In the genomic region with DNA sequence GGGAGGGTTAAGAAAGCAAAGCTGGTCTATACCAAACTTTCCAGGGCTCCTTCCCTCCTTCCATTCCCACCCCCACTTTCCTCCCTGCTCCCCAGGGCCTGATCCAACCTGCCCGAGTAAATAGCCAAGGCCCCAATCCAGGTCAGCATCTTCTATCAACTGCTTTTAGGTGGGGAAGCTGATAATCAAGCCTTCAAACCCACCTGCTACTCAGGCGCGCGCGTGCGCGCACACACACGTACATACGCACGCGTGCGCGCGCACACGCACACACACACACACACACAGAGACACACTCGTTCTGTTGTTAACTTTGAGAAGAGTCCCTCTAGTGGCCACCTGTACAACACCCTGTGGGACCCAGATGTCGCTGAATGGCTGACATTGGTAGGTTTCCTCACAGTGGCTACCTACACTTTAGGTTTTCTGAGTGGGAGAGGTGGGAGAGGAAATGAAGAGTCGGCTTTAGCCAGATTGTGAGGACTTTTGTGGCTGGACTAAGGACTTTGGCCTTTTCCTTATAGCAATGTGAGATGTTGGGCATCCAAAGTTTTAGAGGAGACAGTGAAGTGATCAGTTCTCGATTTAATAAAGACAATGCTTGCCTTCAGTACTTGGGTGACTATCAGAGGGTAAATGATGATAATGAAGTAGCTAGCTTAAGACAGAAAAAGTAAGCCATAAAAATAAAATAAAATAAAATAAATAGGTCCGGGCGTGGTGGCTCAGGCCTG, we compare ENCODE assay signal across 8 cellular contexts. TPM values are rescaled to one million over a fixed set of nuclear protein-coding genes. Genes with fewer than 3 reads are reported as not detected.
DNase-seq lines count a peak whose midpoint lies in the region; ATAC-seq and TF ChIP-seq lines count a peak whose summit lies in the region.

No MANE protein-coding gene starts in this region.

- peaks cover 5 to 6% (median 5%) of the 10 kb centered on the region in 3 donors for H3K4me1 Mint-ChIP-seq in CD8-positive, alpha-beta memory T cell
- peaks cover 4% of the 10 kb centered on the region for H3K4me1 Mint-ChIP-seq in activated CD8-positive, alpha-beta T cell treated with anti-CD3 and anti-CD28 coated beads for 36 hours (ENCODE audit: low read depth)
- peaks cover 7% of the 10 kb centered on the region for H3K4me1 Mint-ChIP-seq in endodermal cell
- H3K4me1 Mint-ChIP-seq in naive thymus-derived CD8-positive, alpha-beta T cell: peaks cover 3 to 9% (median 6%) of the 10 kb centered on the region in 4 donors

- H3K27me3 Mint-ChIP-seq in CD8-positive, alpha-beta memory T cell: peaks cover 4 to 5% of the 10 kb centered on the region in 2 donors
- no peaks in the 10 kb centered on the region for H3K27me3 Mint-ChIP-seq in activated CD8-positive, alpha-beta T cell treated with anti-CD3 and anti-CD28 coated beads for 36 hours
- peaks cover 13% of the 10 kb centered on the region for H3K27me3 Mint-ChIP-seq in endodermal cell (ENCODE audit: insufficient read depth)
- H3K27me3 Mint-ChIP-seq in naive thymus-derived CD8-positive, alpha-beta T cell: peaks cover 0 to 6% (median 5%) of the 10 kb centered on the region in 5 donors

- no peaks in the 10 kb centered on the region for H3K4me1 ChIP-seq in CD8-positive, alpha-beta memory T cell (ENCODE audit: insufficient read depth, low read length)
- H3K4me1 ChIP-seq in endodermal cell (ENCODE audit: control insufficient read depth, insufficient read depth, low read length): no peaks in the 10 kb centered on the region
- no peaks in the 10 kb centered on the region for H3K4me1 ChIP-seq in thoracic aorta (ENCODE audit: control insufficient read depth in 1 of 2, low read depth in 2 of 2)

- H3K9ac ChIP-seq in endodermal cell (ENCODE audit: extremely low read depth, low read length, poor library complexity, severe bottlenecking): no peak overlapping the region

- H3K36me3 Mint-ChIP-seq in CD8-positive, alpha-beta memory T cell: peaks cover 0 to 3% (median 0%) of the 10 kb centered on the region in 3 donors
- no peaks in the 10 kb centered on the region for H3K36me3 Mint-ChIP-seq in activated CD8-positive, alpha-beta T cell treated with anti-CD3 and anti-CD28 coated beads for 36 hours (ENCODE audit: low read depth)
- H3K36me3 Mint-ChIP-seq in endodermal cell (ENCODE audit: low read depth): no peaks in the 10 kb centered on the region
- H3K36me3 Mint-ChIP-seq in naive thymus-derived CD8-positive, alpha-beta T cell: peaks cover 0 to 4% (median 0%) of the 10 kb centered on the region in 3 donors

- no peak overlapping the region for H3K27ac ChIP-seq in CD8-positive, alpha-beta memory T cell (ENCODE audit: low read depth, low read length)
- H3K27ac ChIP-seq in endodermal cell (ENCODE audit: low read depth, low read length) (no peak overlapping the region), thoracic aorta (no peak overlapping the region)

- H3K27me3 ChIP-seq in CD8-positive, alpha-beta memory T cell (ENCODE audit: insufficient read depth, low read length, poor library complexity, severe bottlenecking): no peaks in the 10 kb centered on the region
- H3K27me3 ChIP-seq in endodermal cell (ENCODE audit: control insufficient read depth, insufficient read depth, low read length, poor library complexity, severe bottlenecking) (peaks cover 9% of the 10 kb centered on the region), thoracic aorta (replicated peaks; ENCODE audit: insufficient read depth) (no peaks in the 10 kb centered on the region)

- CTCF ChIA-PET in CD8-positive, alpha-beta memory T cell (lab: Charles Lee): no interaction called here
- CTCF ChIA-PET in activated CD8-positive, alpha-beta T cell treated with anti-CD3 and anti-CD28 coated beads for 36 hours (lab: Charles Lee): interaction anchor here (0.8 to 1.8 kb wide), 8 partner anchors 9 to 397 kb away, joined by 3 to 10 read pairs (median 4); no protein-coding TSS in a partner anchor

- peak; percentile 97 for ATAC-seq in activated CD8-positive, alpha-beta T cell treated with anti-CD3 and anti-CD28 coated beads for 36 hours
- peak; percentile 82 to 83 for ATAC-seq in naive thymus-derived CD8-positive, alpha-beta T cell
- ATAC-seq in thoracic aorta (ENCODE audit: insufficient number of reproducible peaks, low FRiP score, low read depth) (no peak), GM19324 (IDR thresholded peaks at IDR 0.05; ENCODE audit: low FRiP score, unreplicated experiment) (no peak)

- 49 to 57% methylated on average over 3 to 21 of the region's 21 CpGs for WGBS in endodermal cell (ENCODE audit: insufficient coverage in 1 of 2, insufficient read length in 1 of 2), 2 experiments

- POLR2A ChIA-PET in CD8-positive, alpha-beta memory T cell (lab: Charles Lee): no interaction called here
- POLR2A ChIA-PET in activated CD8-positive, alpha-beta T cell treated with anti-CD3 and anti-CD28 coated beads for 36 hours (lab: Charles Lee): interaction anchor here (0.6 kb wide), 1 partner anchor 23 kb away, joined by 3 read pairs; no protein-coding TSS in a partner anchor
- POLR2A ChIA-PET in naive thymus-derived CD8-positive, alpha-beta T cell (lab: Charles Lee): no interaction called here

- no peaks in the 10 kb centered on the region for H3K9me3 ChIP-seq in CD8-positive, alpha-beta memory T cell (ENCODE audit: low read length)
- H3K9me3 ChIP-seq in endodermal cell (ENCODE audit: control insufficient read depth, low read length): no peaks in the 10 kb centered on the region
- no peaks in the 10 kb centered on the region for H3K9me3 ChIP-seq in thoracic aorta

- TF ChIP-seq CTCF in activated CD8-positive, alpha-beta T cell treated with anti-CD3 and anti-CD28 coated beads for 36 hours (IDR thresholded peaks at IDR 0.05): peak; percentile 68
- peak; percentile 93 for TF ChIP-seq CTCF in endodermal cell (conservative IDR thresholded peaks at IDR 0.05)
- peak; percentile 48 for TF ChIP-seq CTCF in thoracic aorta (IDR thresholded peaks at IDR 0.05)

- DNase-seq in CD8-positive, alpha-beta memory T cell: peak in 4 of 5 donors; percentile 23 to 61 (median 50)
- DNase-seq in HCEC 1CT: peak; percentile 24
- DNase-seq in NCI-H2227 treated with DMSO at 0.1 percent for 48 hours (lab: John Stamatoyannopoulos, UW): peak; percentile 57
- DNase-seq in activated CD8-positive, alpha-beta T cell treated with anti-CD3 and anti-CD28 coated beads for 36 hours: peak; percentile 88
- peak; percentile 89 for DNase-seq in endodermal cell
- DNase-seq in naive thymus-derived CD8-positive, alpha-beta T cell: peak in 9 of 10 donors; percentile 13 to 73 (median 41)
- DNase-seq in thoracic aorta (ENCODE audit: low spot score): no peak

- peaks cover 0 to 4% (median 0%) of the 10 kb centered on the region in 5 donors for H3K9me3 Mint-ChIP-seq in CD8-positive, alpha-beta memory T cell
- H3K9me3 Mint-ChIP-seq in activated CD8-positive, alpha-beta T cell treated with anti-CD3 and anti-CD28 coated beads for 36 hours: peaks cover 2% of the 10 kb centered on the region
- H3K9me3 Mint-ChIP-seq in endodermal cell: no peaks in the 10 kb centered on the region
- peaks cover 0 to 13% (median 0%) of the 10 kb centered on the region in 9 donors for H3K9me3 Mint-ChIP-seq in naive thymus-derived CD8-positive, alpha-beta T cell

- no peaks in the 10 kb centered on the region for H3K36me3 ChIP-seq in CD8-positive, alpha-beta memory T cell (ENCODE audit: insufficient read depth, low read length)
- no peaks in the 10 kb centered on the region for H3K36me3 ChIP-seq in endodermal cell (ENCODE audit: control insufficient read depth, insufficient read depth, low read length)
- no peaks in the 10 kb centered on the region for H3K36me3 ChIP-seq in thoracic aorta

- peak overlapping the region; percentile 34 for H3K4me3 ChIP-seq in CD8-positive, alpha-beta memory T cell (ENCODE audit: low read length)
- no peak overlapping the region for H3K4me3 ChIP-seq in endodermal cell (ENCODE audit: low read length)
- no peak overlapping the region for H3K4me3 ChIP-seq in thoracic aorta

- intact Hi-C loops in activated CD8-positive, alpha-beta T cell treated with anti-CD3 and anti-CD28 coated beads for 36 hours (cut with micrococcal nuclease): no loop called here

- peak overlapping the region; percentile 31 to 92 (median 79) for H3K4me3 Mint-ChIP-seq in CD8-positive, alpha-beta memory T cell
- peak overlapping the region; percentile 66 for H3K4me3 Mint-ChIP-seq in activated CD8-positive, alpha-beta T cell treated with anti-CD3 and anti-CD28 coated beads for 36 hours
- peak overlapping the region; percentile 40 for H3K4me3 Mint-ChIP-seq in endodermal cell
- H3K4me3 Mint-ChIP-seq in naive thymus-derived CD8-positive, alpha-beta T cell: peak overlapping the region; percentile 63 to 87 (median 78)

- H3K27ac Mint-ChIP-seq in CD8-positive, alpha-beta memory T cell: peak overlapping the region in 6 of 8 donors; percentile 31 to 91 (median 78)
- peak overlapping the region; percentile 74 for H3K27ac Mint-ChIP-seq in activated CD8-positive, alpha-beta T cell treated with anti-CD3 and anti-CD28 coated beads for 36 hours
- no peak overlapping the region for H3K27ac Mint-ChIP-seq in endodermal cell
- peak overlapping the region in 9 of 10 donors; percentile 28 to 92 (median 45) for H3K27ac Mint-ChIP-seq in naive thymus-derived CD8-positive, alpha-beta T cell

RNA-seq across cellular contexts. Expression of a gene that starts 45.4 kb away (rescaled TPM):
- total RNA-seq in CD8-positive, alpha-beta memory T cell: 1 to 10 TPM; 3.1 to 3.5 TPM
- 0.06 TPM for polyA plus RNA-seq in CD8-positive, alpha-beta memory T cell
- 1 to 10 TPM; 3.0 to 3.8 TPM for total RNA-seq in activated CD8-positive, alpha-beta T cell treated with anti-CD3 and anti-CD28 coated beads for 36 hours
- 10 to 100 TPM; 86.5 to 98.7 TPM for total RNA-seq in endodermal cell
- 17.2 TPM for polyA plus RNA-seq in endodermal cell (2013, experiment 1 of 2)
- 14.4 TPM for polyA plus RNA-seq in endodermal cell (2013, experiment 2 of 2)
- 1 to 10 TPM; 1.1 to 1.3 TPM for total RNA-seq in naive thymus-derived CD8-positive, alpha-beta T cell
- polyA plus RNA-seq in naive thymus-derived CD8-positive, alpha-beta T cell: under 1 TPM in 2 of 3 donors, not detected in 1; 0.15 to 0.22 TPM
- 10 to 100 TPM; 41.2 to 63.8 TPM for total RNA-seq in thoracic aorta

Comparison
In these comparisons a context has a peak if more than half of its experiments do, and no peak if none do; other contexts are left out.
1. ATAC-seq: peak in activated CD8-positive, alpha-beta T cell treated with anti-CD3 and anti-CD28 coated beads for 36 hours (single experiment) and naive thymus-derived CD8-positive, alpha-beta T cell (2 of 2); none in thoracic aorta (single experiment) and GM19324 (single experiment).
2. RNA of a gene that starts 45.4 kb away (total RNA-seq): 86.5 to 98.7 TPM in endodermal cell and 41.2 to 63.8 TPM in thoracic aorta; 3.0 to 3.8 TPM in activated CD8-positive, alpha-beta T cell treated with anti-CD3 and anti-CD28 coated beads for 36 hours, 3.1 to 3.5 TPM in CD8-positive, alpha-beta memory T cell and 1.1 to 1.3 TPM in naive thymus-derived CD8-positive, alpha-beta T cell; every median in the first group is over 4 times any median in the second.
3. Peak in every context shown above with its lines, with median percentiles within 50 percentile points of each other: H3K4me3 Mint-ChIP-seq and CTCF ChIP-seq.